In genomic region chr11:49499117-49499516, GRCh38 we compare ENCODE assay signal across 19 cellular contexts.
"Had no signal": no experiment of that assay in that cellular context is flagged by ENCODE, and none has a peak within 500 bp of the region (broad histone marks: within the 10 kb centered on the region; RNA-seq: fewer than 3 reads in every experiment).

No MANE protein-coding gene starts in this region.

- H3K79me2 ChIP-seq: hepatocyte had no signal

- H3K36me3 Mint-ChIP-seq: immature natural killer cell; naive thymus-derived CD4-positive, alpha-beta T cell had no signal

- H3K4me3 ChIP-seq: colonic mucosa, esophagus muscularis mucosa, gastroesophageal sphincter, heart left ventricle, hepatocyte, left lung, lower lobe of right lung had no signal

- H3K4me1 ChIP-seq: colonic mucosa, esophagus muscularis mucosa, foreskin keratinocyte, gastroesophageal sphincter, heart left ventricle, left lung, lower lobe of right lung had no signal

- H3K27ac Mint-ChIP-seq: dendritic cell treated with granulocyte-macrophage colony-stimulating factor and Interleukin-4, amounts not matched to agents 40 ng/mL and 50 ng/mL, for 4 days; effector memory CD8-positive, alpha-beta T cell; immature natural killer cell; naive thymus-derived CD4-positive, alpha-beta T cell had no signal

- H3K27me3 ChIP-seq: colonic mucosa, esophagus muscularis mucosa, foreskin keratinocyte, gastroesophageal sphincter, heart left ventricle, hepatocyte, left lung had no signal

- H3K36me3 ChIP-seq: colonic mucosa, esophagus muscularis mucosa, gastroesophageal sphincter, heart left ventricle, left lung, lower lobe of right lung had no signal

- H2AFZ ChIP-seq: hepatocyte had no signal

- H3K4me2 ChIP-seq: hepatocyte had no signal

- H3K4me3 Mint-ChIP-seq: dendritic cell treated with granulocyte-macrophage colony-stimulating factor and Interleukin-4, amounts not matched to agents 40 ng/mL and 50 ng/mL, for 4 days; effector memory CD8-positive, alpha-beta T cell; immature natural killer cell; naive thymus-derived CD4-positive, alpha-beta T cell had no signal

- H3K27me3 Mint-ChIP-seq: dendritic cell treated with granulocyte-macrophage colony-stimulating factor and Interleukin-4, amounts not matched to agents 40 ng/mL and 50 ng/mL, for 4 days; effector memory CD8-positive, alpha-beta T cell; naive thymus-derived CD4-positive, alpha-beta T cell had no signal

- H3K9me3 ChIP-seq: colonic mucosa, esophagus muscularis mucosa, lower lobe of right lung had no signal

- H3K4me1 Mint-ChIP-seq: immature natural killer cell; naive thymus-derived CD4-positive, alpha-beta T cell had no signal

- H3K27ac ChIP-seq: colonic mucosa, esophagus muscularis mucosa, foreskin keratinocyte, gastroesophageal sphincter, heart left ventricle, hepatocyte, left lung, lower lobe of right lung had no signal

- ATAC-seq: effector memory CD8-positive, alpha-beta T cell; foreskin keratinocyte; gastroesophageal sphincter; heart left ventricle; left cardiac atrium; left lung; left ventricle myocardium superior; lower lobe of right lung; naive thymus-derived CD4-positive, alpha-beta T cell had no signal

- DNase-seq: colonic mucosa; cortex of kidney; effector CD8-positive, alpha-beta T cell; effector memory CD8-positive, alpha-beta T cell; foreskin keratinocyte; heart left ventricle; hypothalamus; immature natural killer cell; left cardiac atrium; left lung; left ventricle myocardium superior; lower lobe of right lung; mesenchymal stem cell; midbrain; naive thymus-derived CD4-positive, alpha-beta T cell had no signal
